In the genomic region with DNA sequence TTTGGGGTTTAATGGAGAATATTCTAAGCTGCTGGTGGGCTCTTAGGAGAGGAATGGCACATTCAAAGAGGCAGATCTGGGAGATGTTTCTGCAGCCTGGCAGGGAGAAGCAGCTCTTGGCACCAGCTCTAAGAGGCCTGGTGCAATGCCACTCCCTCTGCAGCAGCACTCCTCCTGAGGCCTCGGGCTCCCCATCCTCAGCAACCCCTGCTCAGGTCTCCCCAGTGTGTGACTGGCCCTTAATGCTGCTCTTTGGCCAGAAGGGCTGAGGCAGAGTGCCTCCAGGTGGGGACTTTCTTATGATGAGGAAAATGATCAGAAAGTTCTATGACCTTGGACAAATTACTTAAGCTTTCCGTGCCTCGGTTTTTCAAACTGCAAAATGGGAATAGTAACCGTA, we compare ENCODE assay signal across 19 cellular contexts. TPM values are rescaled to one million over a fixed set of nuclear protein-coding genes. Genes with fewer than 3 reads are reported as not detected.
"Had no signal": no experiment of that assay in that cellular context is flagged by ENCODE, and none has a peak within 500 bp of the region (broad histone marks: within the 10 kb centered on the region; RNA-seq: fewer than 3 reads in every experiment).

No MANE protein-coding gene starts in this region.

- H3K27ac Mint-ChIP-seq: activated B cell treated with CpG ODN at 0.5 μM for 24 hours; activated CD8-positive, alpha-beta T cell treated with anti-CD3 and anti-CD28 coated beads for 36 hours had no signal

- ATAC-seq: activated CD8-positive, alpha-beta T cell treated with anti-CD3 and anti-CD28 coated beads for 36 hours; activated naive CD4-positive, alpha-beta T cell treated with anti-CD3 and anti-CD28 coated beads, Interleukin-2, amount 50 U/mL, for 72 hours; activated T-cell treated with anti-CD3 and anti-CD28 coated beads, Interleukin-2, amount 50 U/mL, for 4 hours; esophagus mucosa; pancreas; upper lobe of right lung had no signal

- H3K9me3 Mint-ChIP-seq: activated B cell treated with CpG ODN at 0.5 μM for 24 hours; activated naive CD4-positive, alpha-beta T cell treated with anti-CD3 and anti-CD28 coated beads, Interleukin-2, amount 50 U/mL, for 72 hours; activated T-cell treated with anti-CD3 and anti-CD28 coated beads, Interleukin-2, amount 50 U/mL, for 4 hours had no signal

- FAIRE-seq: pancreas, TTC549 had no signal

- DNase-seq: activated B cell treated with CpG ODN at 0.5 μM for 24 hours; activated CD4-positive, alpha-beta T cell treated with anti-CD3 and anti-CD28 coated beads for 48 hours; activated CD8-positive, alpha-beta T cell treated with anti-CD3 and anti-CD28 coated beads for 36 hours; activated gamma-delta T cell; activated T-cell treated with anti-CD3 and anti-CD28 coated beads, Interleukin-2, amount 50 U/mL, for 4 hours; amniotic stem cell; brain microvascular endothelial cell; islet precursor cell; mammary epithelial cell; pancreas; stimulated activated CD4-positive, alpha-beta T cell treated with anti-CD3 and anti-CD28 coated beads, Interleukin-4, amount 100 ng/mL, for 1 hour; stimulated activated naive CD4-positive, alpha-beta T cell treated with Interleukin-2 at 50 U/mL for 16 hours; substantia nigra; T-helper 2 cell; upper lobe of right lung had no signal

- H3K9me3 ChIP-seq: pancreas, upper lobe of right lung had no signal

- H3K4me3 ChIP-seq: pancreas, upper lobe of right lung had no signal

- H3K27me3 ChIP-seq: brain microvascular endothelial cell, pancreas, upper lobe of right lung had no signal

- H3K36me3 Mint-ChIP-seq: activated naive CD4-positive, alpha-beta T cell treated with anti-CD3 and anti-CD28 coated beads, Interleukin-2, amount 50 U/mL, for 72 hours had no signal

- H3K36me3 ChIP-seq: brain microvascular endothelial cell, pancreas, upper lobe of right lung had no signal

- H3K27ac ChIP-seq: brain microvascular endothelial cell, pancreas, upper lobe of right lung had no signal

RNA-seq across cellular contexts. Expression of a gene that starts 55.5 kb away (rescaled TPM):
- total RNA-seq: activated B cell treated with CpG ODN at 0.5 μM for 24 hours; activated CD8-positive, alpha-beta T cell treated with anti-CD3 and anti-CD28 coated beads for 36 hours; activated naive CD4-positive, alpha-beta T cell treated with anti-CD3 and anti-CD28 coated beads, Interleukin-2, amount 50 U/mL, for 72 hours; activated T-cell treated with anti-CD3 and anti-CD28 coated beads, Interleukin-2, amount 50 U/mL, for 4 hours; skeletal muscle tissue had no signal
- polyA plus RNA-seq: pancreas had no signal
